1 cellular context compared by ENCODE assay signal in genomic region chr14:53950031-53950793, GRCh38.
TF ChIP-seq lines count a peak whose summit lies in the region.

No MANE protein-coding gene starts in this region.

TF ChIP-seq in WTC11, 78 proteins besides CTCF, POLR2A, EP300 and RAD21:
- TF ChIP-seq PREB (CRISPR knock-in tag; IDR thresholded peaks at IDR 0.05; ENCODE audit: borderline replicate concordance) (no peak), E2F4 (CRISPR knock-in tag; IDR thresholded peaks at IDR 0.05; ENCODE audit: borderline replicate concordance, low read depth) (no peak), ZBTB43 (CRISPR knock-in tag; IDR thresholded peaks at IDR 0.05) (no peak), USF1 (CRISPR knock-in tag; IDR thresholded peaks at IDR 0.05) (no peak), ZNF532 (CRISPR knock-in tag; IDR thresholded peaks at IDR 0.05; ENCODE audit: borderline replicate concordance) (no peak), ZNF232 (CRISPR knock-in tag; IDR thresholded peaks at IDR 0.05) (no peak), ATF1 (CRISPR knock-in tag; IDR thresholded peaks at IDR 0.05) (no peak), GABPB1 (CRISPR knock-in tag; IDR thresholded peaks at IDR 0.05) (no peak)
